In genomic region chr10:94403034-94403822, GRCh38 we compare ENCODE assay signal across 9 cellular contexts. TPM values are rescaled to one million over a fixed set of nuclear protein-coding genes. Genes with fewer than 3 reads are reported as not detected.
DNase-seq lines count a peak whose midpoint lies in the region; ATAC-seq and FAIRE-seq lines count a peak whose summit lies in the region.
"Had no signal": no experiment of that assay in that cellular context is flagged by ENCODE, and none has a peak within 500 bp of the region (broad histone marks: within the 10 kb centered on the region; RNA-seq: fewer than 3 reads in every experiment).

No MANE protein-coding gene starts in this region.

- peak overlapping the region; percentile 56 for H3K14ac ChIP-seq in neuronal stem cell (ENCODE audit: low read length)

- H2AFZ ChIP-seq in neuronal stem cell (ENCODE audit: low read length), result peak overlapping the region; percentile 94

- no peak overlapping the region for H2BK120ac ChIP-seq in neuronal stem cell (ENCODE audit: low read depth, low read length)

- peaks cover 4 to 13% (median 8%) of the 10 kb centered on the region in 4 donors for H3K4me1 Mint-ChIP-seq in CD4-positive, alpha-beta memory T cell
- peaks cover 4% of the 10 kb centered on the region for H3K4me1 Mint-ChIP-seq in activated naive CD4-positive, alpha-beta T cell treated with anti-CD3 and anti-CD28 coated beads, Interleukin-2, amount 50 U/mL, for 24 hours

- no peaks in the 10 kb centered on the region for H3K9me3 ChIP-seq in CD4-positive, alpha-beta memory T cell (ENCODE audit: control insufficient read depth in 1 of 2, low read length in 2 of 2)
- H3K9me3 ChIP-seq in neuronal stem cell (replicated peaks in 1 of 2; ENCODE audit: control insufficient read depth in 2 of 2, insufficient read depth in 1 of 2, low read depth in 1 of 2, low read length in 2 of 2), result peaks cover 0 to 3% of the 10 kb centered on the region in 2 donors

- H3K79me1 ChIP-seq in neuronal stem cell (ENCODE audit: low read depth, low read length), result no peaks in the 10 kb centered on the region

- peaks cover 36 to 43% of the 10 kb centered on the region in 2 donors for H3K27me3 Mint-ChIP-seq in CD4-positive, alpha-beta memory T cell
- peaks cover 51% of the 10 kb centered on the region for H3K27me3 Mint-ChIP-seq in activated naive CD4-positive, alpha-beta T cell treated with anti-CD3 and anti-CD28 coated beads, Interleukin-2, amount 50 U/mL, for 24 hours

- H3K36me3 ChIP-seq in CD4-positive, alpha-beta memory T cell (ENCODE audit: insufficient read depth, low read length), result no peaks in the 10 kb centered on the region
- no peaks in the 10 kb centered on the region for H3K36me3 ChIP-seq in neuronal stem cell (replicated peaks in 1 of 2; ENCODE audit: control insufficient read depth in 2 of 2, insufficient read depth in 2 of 2, low read length in 2 of 2)

- H3K4ac ChIP-seq in neuronal stem cell (ENCODE audit: low read length), result no peak overlapping the region

- peak overlapping the region; percentile 98 for H3K18ac ChIP-seq in neuronal stem cell (ENCODE audit: low read length)

- peaks cover 0 to 3% of the 10 kb centered on the region in 2 donors for H3K36me3 Mint-ChIP-seq in CD4-positive, alpha-beta memory T cell
- H3K36me3 Mint-ChIP-seq in activated naive CD4-positive, alpha-beta T cell treated with anti-CD3 and anti-CD28 coated beads, Interleukin-2, amount 50 U/mL, for 24 hours, result no peaks in the 10 kb centered on the region

- peak; percentile 69 for ATAC-seq in HG03159 (IDR thresholded peaks at IDR 0.05; ENCODE audit: unreplicated experiment)

- peaks cover 0 to 4% (median 2%) of the 10 kb centered on the region in 8 donors for H3K9me3 Mint-ChIP-seq in CD4-positive, alpha-beta memory T cell
- H3K9me3 Mint-ChIP-seq in activated naive CD4-positive, alpha-beta T cell treated with anti-CD3 and anti-CD28 coated beads, Interleukin-2, amount 50 U/mL, for 24 hours, result no peaks in the 10 kb centered on the region

- peak overlapping the region; percentile 39 for H2BK5ac ChIP-seq in neuronal stem cell (ENCODE audit: low read length)

- H2AK5ac ChIP-seq in neuronal stem cell (ENCODE audit: low read depth, low read length), result no peak overlapping the region

- peak in 4 of 5 donors; percentile 8 to 16 (median 11) for DNase-seq in CD4-positive, alpha-beta memory T cell
- DNase-seq in GM19239 (ENCODE audit: insufficient read length, low spot score) (peak; percentile 62), NCI-H774 (lab: John Stamatoyannopoulos, UW) (peak; percentile 19), glomerular endothelial cell (ENCODE audit: extremely low read depth, low read depth, low spot score) (peak; percentile 37), neuronal stem cell (ENCODE audit: low spot score) (peak; percentile 21), T-helper 9 cell (no peak)

- H4K8ac ChIP-seq in neuronal stem cell (ENCODE audit: low read depth, low read length), result no peak overlapping the region

- peak; percentile 82 for FAIRE-seq in GM19239 (lab: Jason Lieb, UNC)
- FAIRE-seq: TTC549 had no signal

- H2BK15ac ChIP-seq in neuronal stem cell (ENCODE audit: low read length), result peak overlapping the region; percentile 67

- peak overlapping the region; percentile 85 to 94 (median 87) for H3K4me3 Mint-ChIP-seq in CD4-positive, alpha-beta memory T cell
- peak overlapping the region; percentile 85 for H3K4me3 Mint-ChIP-seq in activated naive CD4-positive, alpha-beta T cell treated with anti-CD3 and anti-CD28 coated beads, Interleukin-2, amount 50 U/mL, for 24 hours

- no peak overlapping the region for H3K27ac ChIP-seq in CD4-positive, alpha-beta memory T cell (ENCODE audit: low read depth, low read length)
- H3K27ac ChIP-seq in neuronal stem cell (replicated peaks; ENCODE audit: low read length), result no peak overlapping the region

- H3K9ac ChIP-seq in neuronal stem cell (ENCODE audit: low read depth, low read length, poor library complexity), result peak overlapping the region; percentile 93

- no CpG with 5 or more reads among the region's 95 CpGs for WGBS in neuronal stem cell (ENCODE audit: extremely low coverage in 2 of 2, insufficient read length in 2 of 2, insufficient replicate concordance in 1 of 2), 2 donors

- peak overlapping the region; percentile 80 for H3K23ac ChIP-seq in neuronal stem cell (ENCODE audit: low read depth, low read length, poor library complexity)

- intact Hi-C loops in CD4-positive, alpha-beta memory T cell (cut with micrococcal nuclease), result no loop called here

- peaks cover 12% of the 10 kb centered on the region for H3K27me3 ChIP-seq in CD4-positive, alpha-beta memory T cell (ENCODE audit: insufficient read depth, low read length)
- H3K27me3 ChIP-seq in neuronal stem cell (ENCODE audit: control insufficient read depth in 3 of 3, insufficient read depth in 3 of 3, low read depth in 1 of 3, low read length in 3 of 3), result peaks cover 0 to 14% (median 0%) of the 10 kb centered on the region in 3 experiments

- H3K4me1 ChIP-seq in CD4-positive, alpha-beta memory T cell (ENCODE audit: insufficient read depth, low read length), result peaks cover 7% of the 10 kb centered on the region
- peaks cover 0 to 1% of the 10 kb centered on the region in 2 donors for H3K4me1 ChIP-seq in neuronal stem cell (ENCODE audit: control insufficient read depth in 2 of 2, insufficient read depth in 1 of 2, low read depth in 1 of 2, low read length in 2 of 2)

- POLR2A ChIA-PET in CD4-positive, alpha-beta memory T cell (lab: Charles Lee; ENCODE audit: partially characterized antibody), result no interaction called here

- H4K91ac ChIP-seq in neuronal stem cell (ENCODE audit: low read depth, low read length, poor library complexity), result no peak overlapping the region

- peak overlapping the region in 1 of 7 donors; percentile 22 for H3K27ac Mint-ChIP-seq in CD4-positive, alpha-beta memory T cell
- H3K27ac Mint-ChIP-seq in activated naive CD4-positive, alpha-beta T cell treated with anti-CD3 and anti-CD28 coated beads, Interleukin-2, amount 50 U/mL, for 24 hours, result no peak overlapping the region

- peak overlapping the region; percentile 86 for H3K4me2 ChIP-seq in neuronal stem cell (ENCODE audit: insufficient read depth, low read length, poor library complexity, severe bottlenecking)

- no peak overlapping the region for H2BK12ac ChIP-seq in neuronal stem cell (ENCODE audit: low read length)

- CTCF ChIA-PET in CD4-positive, alpha-beta memory T cell (lab: Charles Lee; ENCODE audit: partially characterized antibody), result no interaction called here

- H3K4me3 ChIP-seq in CD4-positive, alpha-beta memory T cell (ENCODE audit: low read length in 2 of 2), result peak overlapping the region in 1 of 2 donors; percentile 27
- H3K4me3 ChIP-seq in neuronal stem cell (ENCODE audit: low read length in 2 of 2), result peak overlapping the region; percentile 91 to 92

RNA-seq across cellular contexts. Expression of gene TBC1D12, which starts 0.9 kb away (rescaled TPM):
- under 1 TPM; 0.30 to 0.96 TPM for total RNA-seq in CD4-positive, alpha-beta memory T cell
- not detected for polyA plus RNA-seq in CD4-positive, alpha-beta memory T cell
- total RNA-seq in glomerular endothelial cell, result 8.0 and 12.9 TPM in 2 replicates
- 5.8 TPM for polyA plus RNA-seq in neuronal stem cell (2013, experiment 1 of 2)
- 5.2 TPM for polyA plus RNA-seq in neuronal stem cell (2013, experiment 2 of 2)

RNA-seq across cellular contexts. Expression of gene NOC3L, which starts 40.5 kb away (rescaled TPM):
- total RNA-seq in CD4-positive, alpha-beta memory T cell, result 10 to 100 TPM; 21.8 to 22.5 TPM
- 10 to 100 TPM in 1 of 2 donors, 1 to 10 TPM in 1; 6.2 to 15.8 TPM for polyA plus RNA-seq in CD4-positive, alpha-beta memory T cell
- 11.0 and 14.9 TPM in 2 replicates for total RNA-seq in glomerular endothelial cell
- polyA plus RNA-seq in neuronal stem cell (2013, experiment 1 of 2), result 16.1 TPM
- 16.8 TPM for polyA plus RNA-seq in neuronal stem cell (2013, experiment 2 of 2)
